ENCODE assay signal across 12 cellular contexts in genomic region chr1:205316179-205316578, GRCh38. TPM values are rescaled to one million over a fixed set of nuclear protein-coding genes. Genes with fewer than 3 reads are reported as not detected.
DNase-seq lines count a peak whose midpoint lies in the region; ATAC-seq and TF ChIP-seq lines count a peak whose summit lies in the region.
"Had no signal": no experiment of that assay in that cellular context is flagged by ENCODE, and none has a peak within 500 bp of the region (broad histone marks: within the 10 kb centered on the region; RNA-seq: fewer than 3 reads in every experiment).

No MANE protein-coding gene starts in this region.

- peak overlapping the region; percentile 19 to 60 for H3K27ac Mint-ChIP-seq in stimulated activated naive CD8-positive, alpha-beta T cell treated with anti-CD3 and anti-CD28 coated beads, Interleukin-15, amount 100 ng/mL, for 72 hours
- H3K27ac Mint-ChIP-seq: GM23338 had no signal

- peaks cover 80% of the 10 kb centered on the region for H3K4me1 ChIP-seq in left ventricle myocardium inferior

- no peak for ATAC-seq in activated T-cell treated with anti-CD3 and anti-CD28 coated beads, Interleukin-2, amount 50 U/mL, for 4 hours
- no peak for ATAC-seq in stimulated activated naive CD8-positive, alpha-beta T cell treated with anti-CD3 and anti-CD28 coated beads, Interleukin-15, amount 100 ng/mL, for 72 hours
- ATAC-seq in HG02763 (IDR thresholded peaks at IDR 0.05; ENCODE audit: unreplicated experiment) = no peak
- ATAC-seq: GM23338 had no signal

- no peaks in the 10 kb centered on the region for H3K9me3 Mint-ChIP-seq in activated T-cell treated with anti-CD3 and anti-CD28 coated beads, Interleukin-2, amount 50 U/mL, for 4 hours
- no peaks in the 10 kb centered on the region for H3K9me3 Mint-ChIP-seq in stimulated activated naive CD8-positive, alpha-beta T cell treated with anti-CD3 and anti-CD28 coated beads, Interleukin-15, amount 100 ng/mL, for 72 hours
- H3K9me3 Mint-ChIP-seq: GM23338 had no signal

- no peaks in the 10 kb centered on the region for H3K27me3 ChIP-seq in left ventricle myocardium inferior (ENCODE audit: low read depth)

- H3K4me3 ChIP-seq in left ventricle myocardium inferior = peak overlapping the region; percentile 5
- H3K4me3 ChIP-seq: GM23338 had no signal

- H3K4me3 Mint-ChIP-seq in activated T-cell treated with anti-CD3 and anti-CD28 coated beads, Interleukin-2, amount 50 U/mL, for 4 hours = peak overlapping the region; percentile 34
- H3K4me3 Mint-ChIP-seq in stimulated activated naive CD8-positive, alpha-beta T cell treated with anti-CD3 and anti-CD28 coated beads, Interleukin-15, amount 100 ng/mL, for 72 hours = peak overlapping the region; percentile 76 to 99
- H3K4me3 Mint-ChIP-seq: GM23338 had no signal

- H3K27me3 Mint-ChIP-seq in activated T-cell treated with anti-CD3 and anti-CD28 coated beads, Interleukin-2, amount 50 U/mL, for 4 hours (ENCODE audit: low read depth) = no peaks in the 10 kb centered on the region
- no peaks in the 10 kb centered on the region for H3K27me3 Mint-ChIP-seq in stimulated activated naive CD8-positive, alpha-beta T cell treated with anti-CD3 and anti-CD28 coated beads, Interleukin-15, amount 100 ng/mL, for 72 hours

- H3K27ac ChIP-seq in VCaP (peak overlapping the region; percentile 89), left ventricle myocardium inferior (replicated peaks) (peak overlapping the region; percentile 85)

- TF ChIP-seq CTCF in VCaP (conservative IDR thresholded peaks at IDR 0.05) (no peak), left ventricle myocardium inferior (IDR thresholded peaks at IDR 0.05; ENCODE audit: borderline replicate concordance) (no peak)

- no peak for DNase-seq in activated T-cell treated with anti-CD3 and anti-CD28 coated beads, Interleukin-2, amount 50 U/mL, for 4 hours
- DNase-seq in activated T-cell treated with anti-CD3 and anti-CD28 coated beads for 4 hours = no peak
- no peak for DNase-seq in left ventricle myocardium inferior
- no peak for DNase-seq in stimulated activated naive CD8-positive, alpha-beta T cell treated with anti-CD3 and anti-CD28 coated beads, Interleukin-15, amount 100 ng/mL, for 72 hours
- no peak for DNase-seq in DMS114 treated with DMSO at 0.1 percent for 48 hours (lab: John Stamatoyannopoulos, UW; ENCODE audit: unreplicated experiment)
- no peak for DNase-seq in EL
- DNase-seq: cortex of kidney, nucleus accumbens, SHP77 treated with DMSO at 0.1 percent for 48 hours had no signal

- H3K36me3 ChIP-seq in left ventricle myocardium inferior = peaks cover 4% of the 10 kb centered on the region

- intact Hi-C loops in left ventricle myocardium inferior (cut with micrococcal nuclease) = no loop called here

- peaks cover 96% of the 10 kb centered on the region for H3K4me1 Mint-ChIP-seq in activated T-cell treated with anti-CD3 and anti-CD28 coated beads, Interleukin-2, amount 50 U/mL, for 4 hours (ENCODE audit: low read depth)
- H3K4me1 Mint-ChIP-seq in stimulated activated naive CD8-positive, alpha-beta T cell treated with anti-CD3 and anti-CD28 coated beads, Interleukin-15, amount 100 ng/mL, for 72 hours = peaks cover 99% of the 10 kb centered on the region

- H3K9me3 ChIP-seq in left ventricle myocardium inferior (replicated peaks) = no peaks in the 10 kb centered on the region

- H3K36me3 Mint-ChIP-seq in activated T-cell treated with anti-CD3 and anti-CD28 coated beads, Interleukin-2, amount 50 U/mL, for 4 hours (ENCODE audit: insufficient read depth) = peaks cover 9% of the 10 kb centered on the region

RNA-seq across cellular contexts. Expression of gene NUAK2, which starts 5.4 kb away (rescaled TPM):
- total RNA-seq in activated T-cell treated with anti-CD3 and anti-CD28 coated beads, Interleukin-2, amount 50 U/mL, for 4 hours = 1 to 10 TPM; 1.4 to 1.7 (median 1.5) TPM
- total RNA-seq in left ventricle myocardium inferior = 0.74 TPM

RNA-seq across cellular contexts. Expression of gene KLHDC8A, which starts 40.5 kb away (rescaled TPM):
- under 1 TPM in 1 of 3 donors, not detected in 2; 0.05 TPM for total RNA-seq in activated T-cell treated with anti-CD3 and anti-CD28 coated beads, Interleukin-2, amount 50 U/mL, for 4 hours
- total RNA-seq in left ventricle myocardium inferior = 0.27 TPM
